8 cellular contexts compared by ENCODE assay signal in the genomic region with DNA sequence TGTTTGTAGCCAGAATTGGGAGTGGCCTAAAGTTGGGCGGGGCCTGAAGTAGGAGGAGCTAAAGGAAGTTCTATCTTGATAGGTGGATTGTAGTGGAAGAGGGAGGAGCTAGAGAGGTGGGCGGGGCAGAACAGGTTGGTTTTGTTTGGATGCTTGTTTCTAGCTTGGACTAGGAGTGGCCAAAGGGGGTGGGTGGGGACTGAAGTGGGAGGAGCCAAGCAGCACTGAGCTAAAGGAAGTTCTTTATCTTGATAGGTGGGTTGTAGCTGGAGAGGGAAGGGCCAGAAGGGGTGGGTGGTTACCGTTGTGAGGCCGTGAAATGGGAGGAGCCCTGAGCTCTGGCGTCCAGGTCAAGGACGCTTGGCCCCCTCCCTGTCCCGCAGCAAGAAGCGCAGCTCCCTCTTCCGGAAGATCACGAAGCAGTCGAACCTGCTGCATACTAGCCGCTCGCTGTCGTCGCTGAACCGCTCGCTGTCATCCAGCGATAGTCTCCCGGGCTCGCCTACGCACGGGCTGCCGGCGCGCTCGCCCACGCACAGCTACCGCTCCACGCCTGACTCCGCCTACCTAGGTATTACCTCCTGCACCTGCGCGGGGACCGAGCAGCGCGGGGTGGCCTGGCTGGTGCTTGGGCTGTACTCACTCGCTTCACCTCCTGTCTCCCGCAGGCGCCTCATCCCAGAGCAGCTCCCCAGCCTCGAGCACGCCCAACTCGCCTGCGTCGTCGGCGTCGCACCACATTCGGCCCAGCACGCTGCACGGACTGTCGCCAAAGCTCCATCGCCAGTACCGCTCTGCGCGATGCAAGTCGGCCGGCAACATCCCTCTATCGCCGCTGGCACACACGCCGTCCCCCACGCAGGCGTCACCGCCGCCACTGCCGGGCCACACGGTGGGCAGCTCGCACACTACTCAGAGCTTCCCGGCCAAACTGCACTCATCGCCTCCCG. TPM values are rescaled to one million over a fixed set of nuclear protein-coding genes. Genes with fewer than 3 reads are reported as not detected.
A peak's percentile ranks its signal among the peaks of the same experiment; 100 is the strongest.
DNase-seq lines count a peak whose midpoint lies in the region; ATAC-seq, FAIRE-seq and TF ChIP-seq lines count a peak whose summit lies in the region.

No MANE protein-coding gene starts in this region.

- H2BK12ac ChIP-seq in H9 (ENCODE audit: insufficient read length, low read depth, low read length), result no peak overlapping the region

- no peak overlapping the region for H3T11ph ChIP-seq in H9 (ENCODE audit: low read length)

- H3K9ac ChIP-seq in H9 (ENCODE audit: extremely low read depth, insufficient read length, low read length) (no peak overlapping the region), endothelial cell of umbilical vein (replicated peaks; ENCODE audit: extremely low read depth, insufficient read depth, low read length) (no peak overlapping the region)

- dilution Hi-C loops in endothelial cell of umbilical vein (cut with MboI; ENCODE audit: extremely low pct_ligation_motif_present, low sequenced_read_pairs), result no loop called here

- CTCF ChIA-PET in endothelial cell of umbilical vein (lab: Charles Lee), result interaction anchor here (0.7 to 3.3 kb wide), 7 partner anchors 8 to 446 kb away, joined by 3 to 14 read pairs (median 4); a partner anchor contains a TSS

- H2BK20ac ChIP-seq in H9 (ENCODE audit: low read depth, low read length, poor library complexity, severe bottlenecking), result no peak overlapping the region

- no peak overlapping the region for H3K4ac ChIP-seq in H9 (ENCODE audit: low read depth, low read length)

- ATAC-seq in natural killer cell treated with Interleukin-12 subunit alpha and Interleukin-12 subunit beta and Interleukin-15 and Interleukin-18, amount 100 ng/mL, for 72 hours, result peak; percentile 59 to 91
- ATAC-seq in HG02852 (IDR thresholded peaks at IDR 0.05; ENCODE audit: unreplicated experiment) (no peak), HG02938 (IDR thresholded peaks at IDR 0.05; ENCODE audit: unreplicated experiment) (no peak)

- H3K18ac ChIP-seq in H9 (ENCODE audit: insufficient read length, low read depth, low read length), result no peak overlapping the region

- H3K4me1 Mint-ChIP-seq in H9, result 0 out of 4 replicates have a peak, but pooled peaks cover 0 to under 1% of the 10 kb centered on the region in 2 experiments
- H3K4me1 Mint-ChIP-seq in natural killer cell treated with Interleukin-12 subunit alpha and Interleukin-12 subunit beta and Interleukin-15 and Interleukin-18, amount 100 ng/mL, for 72 hours (ENCODE audit: low read depth in 2 of 2), result peaks cover 0 to 16% of the 10 kb centered on the region in 2 donors

- peaks cover 5 to 11% of the 10 kb centered on the region in 2 experiments; a peak in 4 of 5 replicates for H3K9me3 Mint-ChIP-seq in H9
- H3K9me3 Mint-ChIP-seq in natural killer cell treated with Interleukin-12 subunit alpha and Interleukin-12 subunit beta and Interleukin-15 and Interleukin-18, amount 100 ng/mL, for 72 hours, result no peaks in the 10 kb centered on the region

- intact Hi-C loops in endothelial cell of umbilical vein (cut with micrococcal nuclease), result no loop called here

- H3K9me3 ChIP-seq in H9 (ENCODE audit: control insufficient read depth, low read depth, low read length) (no peaks in the 10 kb centered on the region), WERI-Rb-1 (ENCODE audit: severe bottlenecking) (no peaks in the 10 kb centered on the region), endothelial cell of umbilical vein (replicated peaks; ENCODE audit: control insufficient read depth, insufficient read depth, low read length) (no peaks in the 10 kb centered on the region)

- H3K27me3 Mint-ChIP-seq in H9 (ENCODE audit: low read depth), result no peaks in the 10 kb centered on the region
- H3K27me3 Mint-ChIP-seq in natural killer cell treated with Interleukin-12 subunit alpha and Interleukin-12 subunit beta and Interleukin-15 and Interleukin-18, amount 100 ng/mL, for 72 hours, result no peaks in the 10 kb centered on the region

- H3K27ac ChIP-seq in H9 (ENCODE audit: insufficient read length, low read depth, low read length) (no peak overlapping the region), WERI-Rb-1 (no peak overlapping the region), endothelial cell of umbilical vein (ENCODE audit: insufficient read depth, low read depth, low read length) (no peak overlapping the region)

- peak; percentile 72 for DNase-seq in ACHN
- peak; percentile 84 for DNase-seq in H9
- peak; percentile 48 for DNase-seq in WERI-Rb-1
- DNase-seq in endothelial cell of umbilical vein (ENCODE audit: low read depth, low spot score), result peak; percentile 72
- DNase-seq in natural killer cell treated with Interleukin-12 subunit alpha and Interleukin-12 subunit beta and Interleukin-15 and Interleukin-18, amount 100 ng/mL, for 72 hours (ENCODE audit: low spot score), result peak; percentile 67
- DNase-seq in NCI-H510A treated with DMSO at 0.1 percent for 48 hours (lab: John Stamatoyannopoulos, UW), result no peak

- no peak overlapping the region for H2AFZ ChIP-seq in H9 (ENCODE audit: low read length)
- peak overlapping the region; percentile 93 for H2AFZ ChIP-seq in endothelial cell of umbilical vein (ENCODE audit: low read depth, low read length)

- no peak overlapping the region for H3K4me3 Mint-ChIP-seq in H9
- H3K4me3 Mint-ChIP-seq in natural killer cell treated with Interleukin-12 subunit alpha and Interleukin-12 subunit beta and Interleukin-15 and Interleukin-18, amount 100 ng/mL, for 72 hours, result no peak overlapping the region

- no peak overlapping the region for H3K4me2 ChIP-seq in H9 (ENCODE audit: insufficient read depth, insufficient read length, low read length)
- H3K4me2 ChIP-seq in endothelial cell of umbilical vein (ENCODE audit: insufficient read depth, low read length), result peak overlapping the region; percentile 62

- H3K23ac ChIP-seq in H9 (ENCODE audit: insufficient read length, low read depth, low read length), result no peak overlapping the region

- H2AK5ac ChIP-seq in H9 (ENCODE audit: insufficient read length, low read length), result no peak overlapping the region

- no peak overlapping the region for H2BK15ac ChIP-seq in H9 (ENCODE audit: low read depth, low read length)

- H3K9me1 ChIP-seq in endothelial cell of umbilical vein (replicated peaks; ENCODE audit: control insufficient read depth, extremely low read depth, insufficient read depth, low read length), result no peaks in the 10 kb centered on the region

- H3K36me3 Mint-ChIP-seq in H9 (ENCODE audit: insufficient read depth in 1 of 3, low read depth in 3 of 3), result peaks cover 42 to 57% (median 45%) of the 10 kb centered on the region in 3 experiments
- no peaks in the 10 kb centered on the region for H3K36me3 Mint-ChIP-seq in natural killer cell treated with Interleukin-12 subunit alpha and Interleukin-12 subunit beta and Interleukin-15 and Interleukin-18, amount 100 ng/mL, for 72 hours

- POLR2A ChIA-PET in endothelial cell of umbilical vein (lab: Charles Lee), result no interaction called here

- no peak for FAIRE-seq in endothelial cell of umbilical vein (lab: Jason Lieb, UNC)

- H4K91ac ChIP-seq in H9 (ENCODE audit: insufficient read length, low read depth, low read length), result no peak overlapping the region

- H3K36me3 ChIP-seq in WERI-Rb-1 (peaks cover 62% of the 10 kb centered on the region), endothelial cell of umbilical vein (ENCODE audit: control insufficient read depth in 2 of 2, extremely low read depth in 1 of 2, insufficient read depth in 2 of 2, low read length in 2 of 2) (peaks cover 0 to under 1% of the 10 kb centered on the region in 2 experiments)

- in situ Hi-C loops in ACHN (cut with HindIII; ENCODE audit: low pct_ligation_motif_present, low pct_unique_long_range_greater_than_20kb, low sequenced_read_pairs), result no loop called here

- no peak overlapping the region for H3K56ac ChIP-seq in H9 (ENCODE audit: insufficient read length, low read depth, low read length)

- H4K20me1 ChIP-seq in H9 (ENCODE audit: control insufficient read depth, insufficient read depth, insufficient read length) (peaks cover 3% of the 10 kb centered on the region), endothelial cell of umbilical vein (replicated peaks; ENCODE audit: control insufficient read depth, extremely low read depth, insufficient read depth, low read length) (no peaks in the 10 kb centered on the region)

- no peak overlapping the region for H2BK120ac ChIP-seq in H9 (ENCODE audit: low read depth, low read length, poor library complexity, severe bottlenecking)

- H4K5ac ChIP-seq in H9 (ENCODE audit: insufficient read length, low read depth, low read length), result no peak overlapping the region

- BruUV-seq in endothelial cell of umbilical vein (replicated peaks; lab: Mats Ljungman, UMichigan), result no TSS peak

- TF ChIP-seq CTCF in H9 (conservative IDR thresholded peaks at IDR 0.05) (no peak), WERI-Rb-1 (IDR thresholded peaks at IDR 0.05; ENCODE audit: low read depth, low read length) (no peak), endothelial cell of umbilical vein (IDR thresholded peaks at IDR 0.05; ENCODE audit: extremely low read depth in 1 of 2, insufficient read depth in 1 of 2, low read depth in 1 of 2, low read length in 2 of 2) (peak in 1 of 2 donors; percentile 4)

- no peak overlapping the region; a peak in 1 of 7 replicates for H3K27ac Mint-ChIP-seq in H9
- H3K27ac Mint-ChIP-seq in natural killer cell treated with Interleukin-12 subunit alpha and Interleukin-12 subunit beta and Interleukin-15 and Interleukin-18, amount 100 ng/mL, for 72 hours, result no peak overlapping the region

- H3K4me3 ChIP-seq in WERI-Rb-1 (ENCODE audit: low read depth, low read length) (no peak overlapping the region), endothelial cell of umbilical vein (replicated peaks in 1 of 3; ENCODE audit: insufficient read depth in 1 of 3, low read depth in 1 of 3, low read length in 3 of 3) (peak overlapping the region in 2 of 3 experiments; percentile 17 to 26)

- H3K4me1 ChIP-seq in H9 (ENCODE audit: insufficient read depth, low read length) (no peaks in the 10 kb centered on the region), endothelial cell of umbilical vein (ENCODE audit: control insufficient read depth, extremely low read depth, insufficient read depth, low read length) (no peaks in the 10 kb centered on the region)

- WGBS in H9 (ENCODE audit: extremely low coverage, insufficient read length, low lambda C conversion rate), result no CpG with 5 or more reads among the region's 70 CpGs

- TF ChIP-seq POLR2A in endothelial cell of umbilical vein (IDR thresholded peaks at IDR 0.05; ENCODE audit: low read depth, low read length), result no peak

- no peak overlapping the region for H2BK5ac ChIP-seq in H9 (ENCODE audit: insufficient read length, low read length)

- H3K79me2 ChIP-seq in H9 (ENCODE audit: insufficient read depth, low read length) (no peaks in the 10 kb centered on the region), endothelial cell of umbilical vein (ENCODE audit: control insufficient read depth, insufficient read depth, low read length) (no peaks in the 10 kb centered on the region)

- no peak overlapping the region for H4K8ac ChIP-seq in H9 (replicated peaks; ENCODE audit: insufficient read length, low read depth, low read length)

- H3K27me3 ChIP-seq in H9 (ENCODE audit: insufficient read depth, low read length) (no peaks in the 10 kb centered on the region), WERI-Rb-1 (ENCODE audit: insufficient read depth, low read depth, severe bottlenecking) (no peaks in the 10 kb centered on the region), endothelial cell of umbilical vein (ENCODE audit: control insufficient read depth in 2 of 2, insufficient read depth in 2 of 2, low read length in 2 of 2) (no peaks in the 10 kb centered on the region)

- no peaks in the 10 kb centered on the region for H3K79me1 ChIP-seq in H9 (ENCODE audit: insufficient read depth, low read depth, low read length, poor library complexity, severe bottlenecking)

- H3K14ac ChIP-seq in H9 (ENCODE audit: insufficient read depth, low read length), result no peak overlapping the region

- no peaks in the 10 kb centered on the region for H3K23me2 ChIP-seq in H9 (ENCODE audit: insufficient read length, low read depth, low read length, poor library complexity, severe bottlenecking)

RNA-seq across cellular contexts. Expression of a gene that starts 8.0 kb away (rescaled TPM):
- total RNA-seq in H9 (2021) (23.8 and 26.0 TPM in 2 replicates), endothelial cell of umbilical vein (31.3 and 34.8 TPM in 2 replicates)
- 51.9 and 60.6 TPM in 2 replicates for polyA plus RNA-seq in endothelial cell of umbilical vein
- 33.5 and 38.1 TPM in 2 replicates for polyA plus RNA-seq in endothelial cell of umbilical vein (2011; cell fraction: cytosol; rRNA removed)
- 6.9 and 7.7 TPM in 2 replicates for polyA plus RNA-seq in endothelial cell of umbilical vein (2011; cell fraction: nucleus; rRNA removed)
- 35.9 and 36.7 TPM in 2 replicates for polyA plus RNA-seq in endothelial cell of umbilical vein (2012)
- polyA minus RNA-seq in endothelial cell of umbilical vein, result 27.4 and 34.9 TPM in 2 replicates
- polyA minus RNA-seq in endothelial cell of umbilical vein (2011; cell fraction: cytosol; rRNA and poly(A)+ RNA removed), result 29.0 TPM
- 5.8 and 6.0 TPM in 2 replicates for polyA minus RNA-seq in endothelial cell of umbilical vein (2011; cell fraction: nucleus; rRNA and poly(A)+ RNA removed)
- total RNA-seq in natural killer cell treated with Interleukin-12 subunit alpha and Interleukin-12 subunit beta and Interleukin-15 and Interleukin-18, amount 100 ng/mL, for 72 hours, result 10 to 100 TPM; 30.3 to 32.7 TPM

RNA-seq across cellular contexts. Expression of a gene that starts 13.8 kb away (rescaled TPM):
- 0.37 and 0.53 TPM in 2 replicates for total RNA-seq in H9 (2021)
- not detected in 2 replicates for total RNA-seq in endothelial cell of umbilical vein
- not detected in 2 replicates for polyA plus RNA-seq in endothelial cell of umbilical vein
- polyA plus RNA-seq in endothelial cell of umbilical vein (2011; cell fraction: cytosol; rRNA removed), result not detected in 2 replicates
- polyA plus RNA-seq in endothelial cell of umbilical vein (2011; cell fraction: nucleus; rRNA removed), result not detected in 2 replicates
- polyA plus RNA-seq in endothelial cell of umbilical vein (2012), result not detected in 2 replicates
- 0.22 and 1.1 TPM in 2 replicates for polyA minus RNA-seq in endothelial cell of umbilical vein
- not detected for polyA minus RNA-seq in endothelial cell of umbilical vein (2011; cell fraction: cytosol; rRNA and poly(A)+ RNA removed)
- polyA minus RNA-seq in endothelial cell of umbilical vein (2011; cell fraction: nucleus; rRNA and poly(A)+ RNA removed), result not detected in 2 replicates
- total RNA-seq in natural killer cell treated with Interleukin-12 subunit alpha and Interleukin-12 subunit beta and Interleukin-15 and Interleukin-18, amount 100 ng/mL, for 72 hours, result under 1 TPM; 0.52 to 0.89 TPM

RNA-seq across cellular contexts. Expression of a gene that starts 17.7 kb away (rescaled TPM):
- total RNA-seq in H9 (2021) (53.2 and 54.4 TPM in 2 replicates), endothelial cell of umbilical vein (27.1 and 27.3 TPM in 2 replicates)
- 35.8 and 39.8 TPM in 2 replicates for polyA plus RNA-seq in endothelial cell of umbilical vein
- 27.1 and 33.3 TPM in 2 replicates for polyA plus RNA-seq in endothelial cell of umbilical vein (2011; cell fraction: cytosol; rRNA removed)
- 46.7 and 48.3 TPM in 2 replicates for polyA plus RNA-seq in endothelial cell of umbilical vein (2011; cell fraction: nucleus; rRNA removed)
- 14.4 and 17.3 TPM in 2 replicates for polyA plus RNA-seq in endothelial cell of umbilical vein (2012)
- 17.8 and 18.2 TPM in 2 replicates for polyA minus RNA-seq in endothelial cell of umbilical vein
- 23.5 TPM for polyA minus RNA-seq in endothelial cell of umbilical vein (2011; cell fraction: cytosol; rRNA and poly(A)+ RNA removed)
- polyA minus RNA-seq in endothelial cell of umbilical vein (2011; cell fraction: nucleus; rRNA and poly(A)+ RNA removed), result 9.9 and 12.6 TPM in 2 replicates
- 10 to 100 TPM; 41.5 to 77.2 TPM for total RNA-seq in natural killer cell treated with Interleukin-12 subunit alpha and Interleukin-12 subunit beta and Interleukin-15 and Interleukin-18, amount 100 ng/mL, for 72 hours

RNA-seq across cellular contexts. Expression of a gene that starts 34.9 kb away (rescaled TPM):
- total RNA-seq in H9 (2021) (11.8 and 15.1 TPM in 2 replicates), endothelial cell of umbilical vein (0.13 and 0.69 TPM in 2 replicates)
- 0.16 and 0.46 TPM in 2 replicates for polyA plus RNA-seq in endothelial cell of umbilical vein
- 0.18 and 0.45 TPM in 2 replicates for polyA plus RNA-seq in endothelial cell of umbilical vein (2011; cell fraction: cytosol; rRNA removed)
- 0.43 and 0.74 TPM in 2 replicates for polyA plus RNA-seq in endothelial cell of umbilical vein (2011; cell fraction: nucleus; rRNA removed)
- polyA plus RNA-seq in endothelial cell of umbilical vein (2012), result 0.64 and 0.95 TPM in 2 replicates
- 0.32 and 0.72 TPM in 2 replicates for polyA minus RNA-seq in endothelial cell of umbilical vein
- polyA minus RNA-seq in endothelial cell of umbilical vein (2011; cell fraction: cytosol; rRNA and poly(A)+ RNA removed), result 1.5 TPM
- polyA minus RNA-seq in endothelial cell of umbilical vein (2011; cell fraction: nucleus; rRNA and poly(A)+ RNA removed), result 0.48 TPM in 1 of 2 replicates, not detected in the other
- total RNA-seq in natural killer cell treated with Interleukin-12 subunit alpha and Interleukin-12 subunit beta and Interleukin-15 and Interleukin-18, amount 100 ng/mL, for 72 hours, result under 1 TPM in 1 of 2 donors, not detected in 1; 0.31 TPM

RNA-seq across cellular contexts. Expression of a gene that starts 38.8 kb away (rescaled TPM):
- total RNA-seq in H9 (2021) (5.6 and 6.4 TPM in 2 replicates), endothelial cell of umbilical vein (not detected in 2 replicates)
- not detected in 2 replicates for polyA plus RNA-seq in endothelial cell of umbilical vein
- not detected in 2 replicates for polyA plus RNA-seq in endothelial cell of umbilical vein (2011; cell fraction: cytosol; rRNA removed)
- not detected in 2 replicates for polyA plus RNA-seq in endothelial cell of umbilical vein (2011; cell fraction: nucleus; rRNA removed)
- not detected in 2 replicates for polyA plus RNA-seq in endothelial cell of umbilical vein (2012)
- polyA minus RNA-seq in endothelial cell of umbilical vein, result not detected in 2 replicates
- polyA minus RNA-seq in endothelial cell of umbilical vein (2011; cell fraction: cytosol; rRNA and poly(A)+ RNA removed), result not detected
- not detected in 2 replicates for polyA minus RNA-seq in endothelial cell of umbilical vein (2011; cell fraction: nucleus; rRNA and poly(A)+ RNA removed)
- total RNA-seq in natural killer cell treated with Interleukin-12 subunit alpha and Interleukin-12 subunit beta and Interleukin-15 and Interleukin-18, amount 100 ng/mL, for 72 hours, result not detected

Comparison
In these comparisons a context has a peak if more than half of its experiments do, and no peak if none do; other contexts are left out.
1. ATAC-seq: peak in natural killer cell treated with Interleukin-12 subunit alpha and Interleukin-12 subunit beta and Interleukin-15 and Interleukin-18, amount 100 ng/mL, for 72 hours (2 of 2); none in HG02852 (single experiment) and HG02938 (single experiment).